Comparison of ENCODE assay signal across 8 cellular contexts in genomic region chr10:118753331-118753730, GRCh38. TPM values are rescaled to one million over a fixed set of nuclear protein-coding genes. Genes with fewer than 3 reads are reported as not detected.
DNase-seq lines count a peak whose midpoint lies in the region; ATAC-seq and TF ChIP-seq lines count a peak whose summit lies in the region.

No MANE protein-coding gene starts in this region.

- no peaks in the 10 kb centered on the region for H3K9me3 Mint-ChIP-seq in CD4-positive, alpha-beta T cell
- no peaks in the 10 kb centered on the region for H3K9me3 Mint-ChIP-seq in effector memory CD8-positive, alpha-beta T cell
- peaks cover 5% of the 10 kb centered on the region for H3K9me3 Mint-ChIP-seq in nephron progenitor cell

- no peak for DNase-seq in CD4-positive, alpha-beta T cell
- DNase-seq in NAMALWA (ENCODE audit: low spot score) (peak; percentile 8), nephron progenitor cell (no peak), mucosa of gallbladder (ENCODE audit: low spot score) (no peak), NCI-H1105 (lab: John Stamatoyannopoulos, UW) (no peak), NCI-H2029 treated with DMSO at 0.1 percent for 48 hours (lab: John Stamatoyannopoulos, UW) (no peak)
- no peak for DNase-seq in effector memory CD8-positive, alpha-beta T cell

- peak overlapping the region; percentile 94 for H3K27ac Mint-ChIP-seq in CD4-positive, alpha-beta T cell
- peak overlapping the region; percentile 91 to 94 for H3K27ac Mint-ChIP-seq in effector memory CD8-positive, alpha-beta T cell
- H3K27ac Mint-ChIP-seq in nephron progenitor cell = peak overlapping the region; percentile 99

- peak overlapping the region; percentile 96 for H3K4me3 Mint-ChIP-seq in CD4-positive, alpha-beta T cell
- H3K4me3 Mint-ChIP-seq in effector memory CD8-positive, alpha-beta T cell = peak overlapping the region; percentile 90 to 92
- H3K4me3 Mint-ChIP-seq in nephron progenitor cell = peak overlapping the region; percentile 98

- TF ChIP-seq CTCF in CD4-positive, alpha-beta T cell (IDR thresholded peaks at IDR 0.05) = no peak
- no peak for TF ChIP-seq CTCF in nephron progenitor cell (IDR thresholded peaks at IDR 0.05)

- H3K4me1 Mint-ChIP-seq in CD4-positive, alpha-beta T cell (ENCODE audit: low read depth) = peaks cover 60% of the 10 kb centered on the region
- H3K4me1 Mint-ChIP-seq in effector memory CD8-positive, alpha-beta T cell (ENCODE audit: low read depth in 2 of 2) = peaks cover 29 to 53% of the 10 kb centered on the region in 2 donors
- H3K4me1 Mint-ChIP-seq in nephron progenitor cell = peaks cover 34% of the 10 kb centered on the region

- no peak for ATAC-seq in CD4-positive, alpha-beta T cell (ENCODE audit: poor library complexity)
- ATAC-seq in effector memory CD8-positive, alpha-beta T cell (replicated peaks) = no peak
- ATAC-seq in HG03135 (IDR thresholded peaks at IDR 0.05; ENCODE audit: unreplicated experiment) = no peak

- POLR2A ChIA-PET in CD4-positive, alpha-beta T cell (lab: Charles Lee) = interaction anchor here (0.7 to 4.0 kb wide), 4 partner anchors 21 to 58 kb away, joined by 3 to 92 read pairs (median 14); no protein-coding TSS in a partner anchor

- H3K27me3 ChIP-seq in CD4-positive, alpha-beta T cell (ENCODE audit: control insufficient read depth, insufficient read depth, low read length) = no peaks in the 10 kb centered on the region

- H3K27ac ChIP-seq in CD4-positive, alpha-beta T cell (ENCODE audit: low read depth, low read length) = no peak overlapping the region

- H3K36me3 Mint-ChIP-seq in CD4-positive, alpha-beta T cell (ENCODE audit: low read depth) = peaks cover 26% of the 10 kb centered on the region
- H3K36me3 Mint-ChIP-seq in effector memory CD8-positive, alpha-beta T cell (ENCODE audit: insufficient read depth) = peaks cover 25% of the 10 kb centered on the region
- peaks cover 31% of the 10 kb centered on the region for H3K36me3 Mint-ChIP-seq in nephron progenitor cell (ENCODE audit: low read depth)

- intact Hi-C loops in CD4-positive, alpha-beta T cell (cut with DNase I, micrococcal nuclease) = loop anchor here (5.0 to 10.0 kb wide), 6 partner anchors 274 to 1379 kb away; partner anchors contain the start of genes FAM204A (in 2 of the 2), SFXN4 (in 2 of the 2), NANOS1 (in 1 of the 2) and PDZD8 (in 1 of the 2)

- no peaks in the 10 kb centered on the region for H3K9me3 ChIP-seq in CD4-positive, alpha-beta T cell (ENCODE audit: control insufficient read depth, low read length)

- no peaks in the 10 kb centered on the region for H3K27me3 Mint-ChIP-seq in CD4-positive, alpha-beta T cell
- H3K27me3 Mint-ChIP-seq in effector memory CD8-positive, alpha-beta T cell = no peaks in the 10 kb centered on the region
- H3K27me3 Mint-ChIP-seq in nephron progenitor cell (ENCODE audit: low read depth, poor library complexity) = peaks cover 15% of the 10 kb centered on the region

- CTCF ChIA-PET in CD4-positive, alpha-beta T cell (lab: Charles Lee) = interaction anchor here (0.6 to 2.8 kb wide), 3 partner anchors 15 to 185 kb away, joined by 3 to 14 read pairs (median 3); no protein-coding TSS in a partner anchor

RNA-seq across cellular contexts. Expression of gene CACUL1, which starts 1.4 kb away (rescaled TPM):
- total RNA-seq in CD4-positive, alpha-beta T cell = 10 to 100 TPM; 36.7 to 37.4 TPM
- 33.1 TPM for total RNA-seq in mucosa of gallbladder
